33 cellular contexts compared by ENCODE assay signal in the genomic region with DNA sequence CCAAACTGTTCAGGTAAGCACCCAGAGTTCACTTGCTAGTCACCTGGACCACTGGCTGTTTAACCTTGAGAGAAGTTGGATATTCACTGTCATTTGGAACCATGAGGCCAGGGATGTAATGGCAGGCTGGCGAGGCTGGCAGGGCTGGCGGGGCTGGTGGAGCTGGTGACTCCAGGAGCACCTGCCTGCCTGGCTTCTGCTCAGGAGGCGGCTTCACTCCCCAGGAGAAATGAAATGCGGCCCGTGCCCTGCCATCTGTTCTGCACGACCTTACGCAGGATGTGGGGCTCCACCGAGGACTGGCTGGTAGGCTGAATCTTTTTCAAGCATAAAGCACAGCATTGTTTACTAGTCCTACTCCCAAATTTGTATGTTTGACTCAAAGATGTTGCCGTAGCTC. TPM values are rescaled to one million over a fixed set of nuclear protein-coding genes. Genes with fewer than 3 reads are reported as not detected.
"Had no signal": no experiment of that assay in that cellular context is flagged by ENCODE, and none has a peak within 500 bp of the region (broad histone marks: within the 10 kb centered on the region; RNA-seq: fewer than 3 reads in every experiment).

No MANE protein-coding gene starts in this region.

- H3K9me3 Mint-ChIP-seq: activated B cell treated with CpG ODN at 0.5 μM for 24 hours; activated naive CD8-positive, alpha-beta T cell treated with anti-CD3 and anti-CD28 coated beads, Interleukin-2, amount 10 ng/mL, durations not matched to agents 7 days and 5 days; activated T-cell treated with anti-CD3 and anti-CD28 coated beads, Interleukin-2, amount 50 U/mL, for 72 hours; activated T-helper 17 cell treated with anti-CD3 and anti-CD28 coated beads, Interleukin-2, amount 50 U/mL, for 72 hours; T-cell had no signal

- H3K4me1 Mint-ChIP-seq: activated B cell treated with CpG ODN at 0.5 μM for 24 hours; activated CD8-positive, alpha-beta memory T cell treated with anti-CD3 and anti-CD28 coated beads, Interleukin-2, amount 10 ng/mL, durations not matched to agents 7 days and 5 days; activated T-helper 17 cell treated with anti-CD3 and anti-CD28 coated beads, Interleukin-2, amount 50 U/mL, for 72 hours; T-cell; T-helper 17 cell had no signal

- H3K27ac Mint-ChIP-seq: activated B cell treated with CpG ODN at 0.5 μM for 24 hours; activated CD8-positive, alpha-beta memory T cell treated with anti-CD3 and anti-CD28 coated beads, Interleukin-2, amount 10 ng/mL, durations not matched to agents 7 days and 5 days; activated naive CD8-positive, alpha-beta T cell treated with anti-CD3 and anti-CD28 coated beads, Interleukin-2, amount 10 ng/mL, durations not matched to agents 7 days and 5 days; activated T-cell treated with anti-CD3 and anti-CD28 coated beads, Interleukin-2, amount 50 U/mL, for 72 hours; activated T-helper 17 cell treated with anti-CD3 and anti-CD28 coated beads, Interleukin-2, amount 50 U/mL, for 72 hours; T-cell; T-helper 17 cell had no signal

- H3K27me3 Mint-ChIP-seq: activated B cell treated with CpG ODN at 0.5 μM for 24 hours; activated CD8-positive, alpha-beta memory T cell treated with anti-CD3 and anti-CD28 coated beads, Interleukin-2, amount 10 ng/mL, durations not matched to agents 7 days and 5 days; activated naive CD8-positive, alpha-beta T cell treated with anti-CD3 and anti-CD28 coated beads, Interleukin-2, amount 10 ng/mL, durations not matched to agents 7 days and 5 days; activated T-helper 17 cell treated with anti-CD3 and anti-CD28 coated beads, Interleukin-2, amount 50 U/mL, for 72 hours; T-cell; T-helper 17 cell had no signal

- ATAC-seq: activated CD8-positive, alpha-beta memory T cell treated with anti-CD3 and anti-CD28 coated beads, Interleukin-2, amount 10 ng/mL, durations not matched to agents 7 days and 5 days; activated T-cell treated with anti-CD3 and anti-CD28 coated beads, Interleukin-2, amount 50 U/mL, for 72 hours; activated T-helper 17 cell treated with anti-CD3 and anti-CD28 coated beads, Interleukin-2, amount 50 U/mL, for 72 hours; body of pancreas; PC-3; SK-N-SH treated with all-trans-retinoic acid at 6 μM for 48 hours; T-cell; T-helper 17 cell had no signal

- H3K4me3 Mint-ChIP-seq: activated B cell treated with CpG ODN at 0.5 μM for 24 hours; activated CD8-positive, alpha-beta memory T cell treated with anti-CD3 and anti-CD28 coated beads, Interleukin-2, amount 10 ng/mL, durations not matched to agents 7 days and 5 days; activated naive CD8-positive, alpha-beta T cell treated with anti-CD3 and anti-CD28 coated beads, Interleukin-2, amount 10 ng/mL, durations not matched to agents 7 days and 5 days; activated T-cell treated with anti-CD3 and anti-CD28 coated beads, Interleukin-2, amount 50 U/mL, for 72 hours; activated T-helper 17 cell treated with anti-CD3 and anti-CD28 coated beads, Interleukin-2, amount 50 U/mL, for 72 hours; T-cell; T-helper 17 cell had no signal

- DNase-seq: activated B cell treated with CpG ODN at 0.5 μM for 24 hours; activated CD4-positive, alpha-beta T cell treated with anti-CD3 and anti-CD28 coated beads for 48 hours; activated CD4-positive, alpha-beta T cell treated with anti-CD3 and anti-CD28 coated beads, Interleukin-2, amount 50 U/mL, for 4 hours; activated CD4-positive, CD25-positive, alpha-beta regulatory T cell treated with anti-CD3 and anti-CD28 coated beads, Interleukin-2, amount 50 U/mL, for 72 hours; activated CD8-positive, alpha-beta memory T cell treated with anti-CD3 and anti-CD28 coated beads, Interleukin-2, amount 10 ng/mL, durations not matched to agents 7 days and 5 days; activated effector memory CD4-positive, alpha-beta T cell treated with anti-CD3 and anti-CD28 coated beads, Interleukin-2, amount 50 U/mL, for 16 hours; activated naive CD4-positive, alpha-beta T cell; activated naive CD4-positive, alpha-beta T cell treated with anti-CD3 and anti-CD28 coated beads, Interleukin-2, amount 50 U/mL, for 16 hours; activated naive CD8-positive, alpha-beta T cell treated with anti-CD3 and anti-CD28 coated beads, Interleukin-2, amount 10 ng/mL, durations not matched to agents 7 days and 5 days; activated T-cell treated with anti-CD3 and anti-CD28 coated beads, Interleukin-2, amount 50 U/mL, for 1 hour; activated T-cell treated with anti-CD3 and anti-CD28 coated beads, Interleukin-2, amount 50 U/mL, for 72 hours; body of pancreas; cerebellar nuclear complex; NCI-H1092 treated with DMSO at 0.1 percent for 48 hours; NCI-H1417; NCI-H146; NCI-H187; NCI-H2029 treated with DMSO at 0.1 percent for 48 hours; NCI-H2107; NCI-H2171; NCI-H510A; NCI-H526; NCI-H748 treated with DMSO at 0.1 percent for 48 hours; NK-92 treated with Interleukin-12 subunit alpha and Interleukin-12 subunit beta, amount 100 ng/mL, for 24 hours; PC-3; Peyer's patch; RPMI8226; SIG-M5; T-cell; T-helper 17 cell had no signal

RNA-seq across cellular contexts. Expression of gene MX2, which starts 41.5 kb away (rescaled TPM):
- total RNA-seq: SK-MEL-5 had no signal
